1 cellular context compared by ENCODE assay signal in genomic region chr2:208265807-208266640, GRCh38.
A peak's percentile ranks its signal among the peaks of the same experiment; 100 is the strongest.
TF ChIP-seq lines count a peak whose summit lies in the region.

Gene PIKFYVE (plus strand): TSS chr2:208266255. CDS start chr2:208271520, 5,265 bp downstream.

TF ChIP-seq in K562, 482 proteins besides CTCF, POLR2A, EP300 and RAD21 (continued from another document and continues in another):
- TF ChIP-seq ARID4B (CRISPR knock-in tag; IDR thresholded peaks at IDR 0.05) (0 out of 2 replicates have a peak, but pooled peaks have one; percentile 53), SIN3A (IDR thresholded peaks at IDR 0.05; ENCODE audit: borderline replicate concordance in 2 of 2, control insufficient read depth in 1 of 2, low read depth in 2 of 2, low read length in 2 of 2) (0 out of 4 replicates have a peak, but pooled peaks of 1 of the 2 experiments have one; percentile 20), KAT7 (CRISPR knock-in tag; IDR thresholded peaks at IDR 0.05; ENCODE audit: borderline replicate concordance) (peak; percentile 58; the same call in 1 of the 2 replicates), POLR2B (IDR thresholded peaks at IDR 0.05; ENCODE audit: low read depth, partially characterized antibody) (peak; percentile 73), KDM1A (IDR thresholded peaks at IDR 0.05) (peak in 1 of 2 experiments; percentile 52; a peak in 1 of 4 replicates), ZNF41 (CRISPR knock-in tag; conservative IDR thresholded peaks at IDR 0.05) (no peak), GABPB1 (CRISPR knock-in tag; IDR thresholded peaks at IDR 0.05) (peak; percentile 61; the same call in 1 of the 2 replicates), PML (IDR thresholded peaks at IDR 0.05; ENCODE audit: low read length) (peak; percentile 52), RCOR1 (IDR thresholded peaks at IDR 0.05; ENCODE audit: borderline replicate concordance in 1 of 2, low read depth in 2 of 2, low read length in 2 of 2) (peak in 1 of 2 experiments; percentile 85; a peak in 1 of 4 replicates), RBM34 (IDR thresholded peaks at IDR 0.05; ENCODE audit: borderline replicate concordance, insufficient read depth, low read length) (no peak), ZC3H11A (IDR thresholded peaks at IDR 0.05; ENCODE audit: low read depth, low read length) (no peak), NR2C1 (IDR thresholded peaks at IDR 0.05) (peak; percentile 61; the same call in 1 of the 2 replicates), NR2C1 (tag; IDR thresholded peaks at IDR 0.05) (peak; percentile 75), MYC (IDR thresholded peaks at IDR 0.05; ENCODE audit: low read depth, low read length) (peak; percentile 75; the same call in 1 of the 2 replicates), MYC (CRISPR knock-in tag; IDR thresholded peaks at IDR 0.05; ENCODE audit: borderline replicate concordance, low read depth) (no peak), TBP (optimal IDR thresholded peaks at IDR 0.05; ENCODE audit: low read depth, low read length) (peak; percentile 27), MYNN (IDR thresholded peaks at IDR 0.05) (peak; percentile 86; the same call in 1 of the 2 replicates), MYNN (CRISPR knock-in tag; IDR thresholded peaks at IDR 0.05) (no peak), ETV6 (IDR thresholded peaks at IDR 0.05; ENCODE audit: borderline replicate concordance in 1 of 2, low read depth in 2 of 2, low read length in 1 of 2) (peak in 1 of 2 experiments; percentile 51; a peak in 1 of 4 replicates), ETV6 (CRISPR knock-in tag; IDR thresholded peaks at IDR 0.05; ENCODE audit: borderline replicate concordance) (no peak), POLR2G (IDR thresholded peaks at IDR 0.05; ENCODE audit: low read depth, low read length) (peak; percentile 90), FOXM1 (IDR thresholded peaks at IDR 0.05; ENCODE audit: low read depth) (peak; percentile 56; the same call in 1 of the 2 replicates), FOXM1 (CRISPR knock-in tag; IDR thresholded peaks at IDR 0.05; ENCODE audit: low read depth) (no peak), MNT (conservative IDR thresholded peaks at IDR 0.05) (peak; percentile 76 to 81), CBX3 (IDR thresholded peaks at IDR 0.05; ENCODE audit: borderline replicate concordance in 1 of 2, low read length in 2 of 2) (peak in 1 of 2 experiments; percentile 16; a peak in 1 of 3 replicates), ZNF134 (CRISPR knock-in tag; conservative IDR thresholded peaks at IDR 0.05) (no peak), FOXK2 (conservative IDR thresholded peaks at IDR 0.05 in 1 of 2, IDR thresholded peaks at IDR 0.05 in 1 of 2; ENCODE audit: low read depth in 2 of 2) (peak; percentile 64 to 75; a peak in 3 of 4 replicates), ARID1B (IDR thresholded peaks at IDR 0.05) (peak; percentile 28; the same call in 1 of the 2 replicates), POLR2AphosphoS5 (IDR thresholded peaks at IDR 0.05; ENCODE audit: control insufficient read depth, insufficient read depth, low read depth, low read length) (peak; percentile 76), MITF (IDR thresholded peaks at IDR 0.05) (peak; percentile 69; the same call in 1 of the 2 replicates)
- TF ChIP-seq, protein P1, sequence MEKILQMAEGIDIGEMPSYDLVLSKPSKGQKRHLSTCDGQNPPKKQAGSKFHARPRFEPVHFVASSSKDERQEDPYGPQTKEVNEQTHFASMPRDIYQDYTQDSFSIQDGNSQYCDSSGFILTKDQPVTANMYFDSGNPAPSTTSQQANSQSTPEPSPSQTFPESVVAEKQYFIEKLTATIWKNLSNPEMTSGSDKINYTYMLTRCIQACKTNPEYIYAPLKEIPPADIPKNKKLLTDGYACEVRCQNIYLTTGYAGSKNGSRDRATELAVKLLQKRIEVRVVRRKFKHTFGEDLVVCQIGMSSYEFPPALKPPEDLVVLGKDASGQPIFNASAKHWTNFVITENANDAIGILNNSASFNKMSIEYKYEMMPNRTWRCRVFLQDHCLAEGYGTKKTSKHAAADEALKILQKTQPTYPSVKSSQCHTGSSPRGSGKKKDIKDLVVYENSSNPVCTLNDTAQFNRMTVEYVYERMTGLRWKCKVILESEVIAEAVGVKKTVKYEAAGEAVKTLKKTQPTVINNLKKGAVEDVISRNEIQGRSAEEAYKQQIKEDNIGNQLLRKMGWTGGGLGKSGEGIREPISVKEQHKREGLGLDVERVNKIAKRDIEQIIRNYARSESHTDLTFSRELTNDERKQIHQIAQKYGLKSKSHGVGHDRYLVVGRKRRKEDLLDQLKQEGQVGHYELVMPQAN (IDR thresholded peaks at IDR 0.05; ENCODE audit: borderline replicate concordance): peak; percentile 44; the same call in 1 of the 2 replicates
- TF ChIP-seq, protein P2, sequence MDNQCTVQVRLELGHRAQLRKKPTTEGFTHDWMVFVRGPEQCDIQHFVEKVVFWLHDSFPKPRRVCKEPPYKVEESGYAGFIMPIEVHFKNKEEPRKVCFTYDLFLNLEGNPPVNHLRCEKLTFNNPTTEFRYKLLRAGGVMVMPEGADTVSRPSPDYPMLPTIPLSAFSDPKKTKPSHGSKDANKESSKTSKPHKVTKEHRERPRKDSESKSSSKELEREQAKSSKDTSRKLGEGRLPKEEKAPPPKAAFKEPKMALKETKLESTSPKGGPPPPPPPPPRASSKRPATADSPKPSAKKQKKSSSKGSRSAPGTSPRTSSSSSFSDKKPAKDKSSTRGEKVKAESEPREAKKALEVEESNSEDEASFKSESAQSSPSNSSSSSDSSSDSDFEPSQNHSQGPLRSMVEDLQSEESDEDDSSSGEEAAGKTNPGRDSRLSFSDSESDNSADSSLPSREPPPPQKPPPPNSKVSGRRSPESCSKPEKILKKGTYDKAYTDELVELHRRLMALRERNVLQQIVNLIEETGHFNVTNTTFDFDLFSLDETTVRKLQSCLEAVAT (IDR thresholded peaks at IDR 0.05): peak in 1 of 2 experiments; percentile 100; a peak in 2 of 4 replicates
- TF ChIP-seq, protein P3, sequence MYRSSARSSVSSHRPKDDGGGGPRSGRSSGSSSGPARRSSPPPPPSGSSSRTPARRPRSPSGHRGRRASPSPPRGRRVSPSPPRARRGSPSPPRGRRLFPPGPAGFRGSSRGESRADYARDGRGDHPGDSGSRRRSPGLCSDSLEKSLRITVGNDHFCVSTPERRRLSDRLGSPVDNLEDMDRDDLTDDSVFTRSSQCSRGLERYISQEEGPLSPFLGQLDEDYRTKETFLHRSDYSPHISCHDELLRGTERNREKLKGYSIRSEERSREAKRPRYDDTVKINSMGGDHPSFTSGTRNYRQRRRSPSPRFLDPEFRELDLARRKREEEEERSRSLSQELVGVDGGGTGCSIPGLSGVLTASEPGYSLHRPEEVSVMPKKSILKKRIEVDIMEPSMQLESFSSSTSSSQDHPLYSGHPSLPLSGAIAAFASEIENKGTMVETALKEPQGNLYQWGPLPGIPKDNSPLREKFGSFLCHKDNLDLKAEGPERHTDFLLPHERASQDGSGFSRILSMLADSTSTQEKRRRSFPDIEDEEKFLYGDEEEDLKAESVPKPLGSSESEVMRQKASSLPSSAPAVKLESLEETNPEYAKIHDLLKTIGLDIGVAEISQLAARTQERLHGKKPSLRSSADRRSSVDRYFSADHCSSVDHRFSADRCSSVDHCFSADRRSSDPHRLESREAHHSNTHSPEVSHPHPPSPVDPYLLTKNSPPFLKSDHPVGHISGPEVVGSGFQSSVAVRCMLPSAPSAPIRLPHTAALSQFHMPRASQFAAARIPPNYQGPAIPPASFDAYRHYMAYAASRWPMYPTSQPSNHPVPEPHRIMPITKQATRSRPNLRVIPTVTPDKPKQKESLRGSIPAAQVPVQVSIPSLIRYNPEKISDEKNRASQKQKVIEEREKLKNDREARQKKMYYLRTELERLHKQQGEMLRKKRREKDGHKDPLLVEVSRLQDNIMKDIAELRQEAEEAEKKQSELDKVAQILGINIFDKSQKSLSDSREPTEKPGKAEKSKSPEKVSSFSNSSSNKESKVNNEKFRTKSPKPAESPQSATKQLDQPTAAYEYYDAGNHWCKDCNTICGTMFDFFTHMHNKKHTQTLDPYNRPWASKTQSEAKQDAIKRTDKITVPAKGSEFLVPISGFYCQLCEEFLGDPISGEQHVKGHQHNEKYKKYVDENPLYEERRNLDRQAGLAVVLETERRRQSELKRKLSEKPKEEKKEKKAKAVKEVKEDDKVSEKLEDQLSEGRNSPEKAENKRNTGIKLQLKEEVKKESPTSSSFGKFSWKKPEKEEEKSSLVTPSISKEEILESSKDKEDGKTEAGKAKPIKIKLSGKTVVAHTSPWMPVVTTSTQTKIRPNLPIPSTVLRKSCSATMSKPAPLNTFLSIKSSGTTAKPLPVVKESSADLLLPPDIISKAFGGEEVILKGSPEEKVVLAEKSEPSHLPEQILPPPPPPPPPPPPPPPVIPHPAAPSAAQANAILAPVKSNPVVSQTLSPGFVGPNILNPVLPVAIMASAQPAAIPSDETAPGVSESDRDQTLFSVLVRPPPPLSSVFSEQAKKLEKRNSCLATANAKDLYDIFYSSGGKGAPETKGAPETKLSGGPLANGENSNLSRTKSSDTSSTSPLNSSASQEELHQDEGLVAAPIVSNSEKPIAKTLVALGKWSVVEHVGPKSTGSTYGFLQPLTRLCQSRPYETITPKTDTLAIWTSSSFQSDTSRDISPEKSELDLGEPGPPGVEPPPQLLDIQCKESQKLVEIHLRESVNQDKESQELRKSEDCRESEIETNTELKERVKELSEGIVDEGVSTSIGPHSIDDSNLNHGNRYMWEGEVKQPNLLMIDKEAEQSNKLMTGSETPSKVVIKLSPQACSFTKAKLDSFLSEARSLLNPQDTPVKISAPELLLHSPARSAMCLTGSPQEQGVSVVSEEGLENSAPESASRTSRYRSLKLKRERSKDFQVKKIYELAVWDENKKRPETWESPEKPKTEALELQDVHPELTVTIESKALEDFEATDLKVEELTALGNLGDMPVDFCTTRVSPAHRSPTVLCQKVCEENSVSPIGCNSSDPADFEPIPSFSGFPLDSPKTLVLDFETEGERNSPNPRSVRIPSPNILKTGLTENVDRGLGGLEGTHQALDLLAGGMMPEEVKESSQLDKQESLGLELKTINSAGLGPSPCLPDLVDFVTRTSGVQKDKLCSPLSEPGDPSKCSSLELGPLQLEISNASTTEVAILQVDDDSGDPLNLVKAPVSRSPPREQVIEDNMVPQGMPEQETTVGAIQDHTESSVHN (IDR thresholded peaks at IDR 0.05; ENCODE audit: borderline replicate concordance in 1 of 2, low read depth in 1 of 2): 0 out of 4 replicates have a peak, but pooled peaks of 1 of the 2 experiments have one; percentile 50
- TF ChIP-seq, protein P4, sequence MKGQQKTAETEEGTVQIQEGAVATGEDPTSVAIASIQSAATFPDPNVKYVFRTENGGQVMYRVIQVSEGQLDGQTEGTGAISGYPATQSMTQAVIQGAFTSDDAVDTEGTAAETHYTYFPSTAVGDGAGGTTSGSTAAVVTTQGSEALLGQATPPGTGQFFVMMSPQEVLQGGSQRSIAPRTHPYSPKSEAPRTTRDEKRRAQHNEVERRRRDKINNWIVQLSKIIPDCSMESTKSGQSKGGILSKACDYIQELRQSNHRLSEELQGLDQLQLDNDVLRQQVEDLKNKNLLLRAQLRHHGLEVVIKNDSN (CRISPR knock-in tag; IDR thresholded peaks at IDR 0.05): peak; percentile 52; the same call in 1 of the 2 replicates
